Comparison of ENCODE assay signal across 19 cellular contexts in genomic region chr3:16148213-16148612, GRCh38. TPM values are rescaled to one million over a fixed set of nuclear protein-coding genes. Genes with fewer than 3 reads are reported as not detected.
DNase-seq lines count a peak whose midpoint lies in the region; ATAC-seq, FAIRE-seq and TF ChIP-seq lines count a peak whose summit lies in the region.
"Had no signal": no experiment of that assay in that cellular context is flagged by ENCODE, and none has a peak within 500 bp of the region (broad histone marks: within the 10 kb centered on the region; RNA-seq: fewer than 3 reads in every experiment).

No MANE protein-coding gene starts in this region.

- peaks cover 0 to 7% of the 10 kb centered on the region in 2 donors for H3K9me3 ChIP-seq in kidney (ENCODE audit: control insufficient read depth in 1 of 2, low read length in 2 of 2)
- no peaks in the 10 kb centered on the region for H3K9me3 ChIP-seq in colonic mucosa

- DNase-seq in left ventricle myocardium superior (no peak), left cardiac atrium (no peak), kidney (no peak), NCI-H2107 (lab: John Stamatoyannopoulos, UW) (no peak), colonic mucosa (no peak), NCI-H1930 (lab: John Stamatoyannopoulos, UW) (no peak)
- DNase-seq in stimulated activated effector memory CD8-positive, alpha-beta T cell treated with anti-CD3 and anti-CD28 coated beads, Interleukin-12 subunit alpha, Interleukin-12 subunit beta, amount 100 ng/mL, for 72 hours (ENCODE audit: low spot score in 2 of 2): no peak
- no peak for DNase-seq in activated naive CD8-positive, alpha-beta T cell treated with anti-CD3 and anti-CD28 coated beads for 36 hours
- DNase-seq: activated CD4-positive, alpha-beta T cell treated with anti-CD3 and anti-CD28 coated beads for 36 hours; activated effector memory CD4-positive, alpha-beta T cell treated with Interleukin-2 at 50 U/mL for 16 hours; amniotic stem cell; GOT3; hippocampal formation; KBM-7; NCI-H187; nephron progenitor cell had no signal

- H3K4me1 Mint-ChIP-seq in stimulated activated effector memory CD8-positive, alpha-beta T cell treated with anti-CD3 and anti-CD28 coated beads, Interleukin-12 subunit alpha, Interleukin-12 subunit beta, amount 100 ng/mL, for 72 hours: no peaks in the 10 kb centered on the region
- no peaks in the 10 kb centered on the region for H3K4me1 Mint-ChIP-seq in activated naive CD8-positive, alpha-beta T cell treated with anti-CD3 and anti-CD28 coated beads for 36 hours
- H3K4me1 Mint-ChIP-seq: nephron progenitor cell had no signal

- no peak overlapping the region for H3K4me3 ChIP-seq in kidney (ENCODE audit: low read length in 2 of 2)
- H3K4me3 ChIP-seq in colonic mucosa: no peak overlapping the region

- peak overlapping the region; percentile 60 for H3K27ac Mint-ChIP-seq in stimulated activated effector memory CD8-positive, alpha-beta T cell treated with anti-CD3 and anti-CD28 coated beads, Interleukin-12 subunit alpha, Interleukin-12 subunit beta, amount 100 ng/mL, for 72 hours
- H3K27ac Mint-ChIP-seq in activated naive CD8-positive, alpha-beta T cell treated with anti-CD3 and anti-CD28 coated beads for 36 hours: no peak overlapping the region
- H3K27ac Mint-ChIP-seq: activated CD4-positive, alpha-beta T cell treated with anti-CD3 and anti-CD28 coated beads for 36 hours; nephron progenitor cell had no signal

- H3K9ac ChIP-seq in kidney (ENCODE audit: low read length in 2 of 2) (no peak overlapping the region), colonic mucosa (ENCODE audit: low read depth in 2 of 2, low read length in 2 of 2) (no peak overlapping the region)

- FAIRE-seq in kidney (lab: Jason Lieb, UNC): no peak
- FAIRE-seq: keratinocyte had no signal

- no peaks in the 10 kb centered on the region for H3K36me3 ChIP-seq in kidney (ENCODE audit: control insufficient read depth in 1 of 2, insufficient read depth in 2 of 2, low read length in 2 of 2)
- H3K36me3 ChIP-seq in colonic mucosa: no peaks in the 10 kb centered on the region

- peaks cover 3% of the 10 kb centered on the region for H3K9me3 Mint-ChIP-seq in stimulated activated effector memory CD8-positive, alpha-beta T cell treated with anti-CD3 and anti-CD28 coated beads, Interleukin-12 subunit alpha, Interleukin-12 subunit beta, amount 100 ng/mL, for 72 hours
- H3K9me3 Mint-ChIP-seq in activated naive CD8-positive, alpha-beta T cell treated with anti-CD3 and anti-CD28 coated beads for 36 hours: peaks cover 12% of the 10 kb centered on the region

- H3K27me3 Mint-ChIP-seq in activated naive CD8-positive, alpha-beta T cell treated with anti-CD3 and anti-CD28 coated beads for 36 hours: no peaks in the 10 kb centered on the region
- H3K27me3 Mint-ChIP-seq: activated CD4-positive, alpha-beta T cell treated with anti-CD3 and anti-CD28 coated beads for 36 hours had no signal

- H3K4me3 Mint-ChIP-seq in stimulated activated effector memory CD8-positive, alpha-beta T cell treated with anti-CD3 and anti-CD28 coated beads, Interleukin-12 subunit alpha, Interleukin-12 subunit beta, amount 100 ng/mL, for 72 hours: no peak overlapping the region
- no peak overlapping the region for H3K4me3 Mint-ChIP-seq in activated naive CD8-positive, alpha-beta T cell treated with anti-CD3 and anti-CD28 coated beads for 36 hours
- H3K4me3 Mint-ChIP-seq: activated CD4-positive, alpha-beta T cell treated with anti-CD3 and anti-CD28 coated beads for 36 hours; nephron progenitor cell had no signal

- H3K4me1 ChIP-seq in kidney (ENCODE audit: control insufficient read depth in 1 of 2, insufficient read depth in 1 of 2, low read depth in 1 of 2, low read length in 2 of 2) (no peaks in the 10 kb centered on the region), colonic mucosa (no peaks in the 10 kb centered on the region)

- H3K27me3 ChIP-seq in colonic mucosa: no peaks in the 10 kb centered on the region

- intact Hi-C loops in left ventricle myocardium superior (cut with micrococcal nuclease): no loop called here
- intact Hi-C loops in left cardiac atrium (cut with DNase I): no loop called here
- intact Hi-C loops in kidney (cut with DNase I): no loop called here
- intact Hi-C loops in colonic mucosa (cut with DNase I): no loop called here

- ATAC-seq in left ventricle myocardium superior (peak; percentile 8), left cardiac atrium (no peak)
- no peak for ATAC-seq in stimulated activated effector memory CD8-positive, alpha-beta T cell treated with anti-CD3 and anti-CD28 coated beads, Interleukin-12 subunit alpha, Interleukin-12 subunit beta, amount 100 ng/mL, for 72 hours
- ATAC-seq: activated CD4-positive, alpha-beta T cell treated with anti-CD3 and anti-CD28 coated beads for 36 hours had no signal

- TF ChIP-seq CTCF in kidney (IDR thresholded peaks at IDR 0.05; ENCODE audit: borderline replicate concordance, extremely low read depth, insufficient read depth) (no peak), colonic mucosa (IDR thresholded peaks at IDR 0.05) (no peak)

- H3K27ac ChIP-seq in kidney (ENCODE audit: low read depth in 2 of 2, low read length in 2 of 2) (peak overlapping the region; percentile 18 to 42), colonic mucosa (no peak overlapping the region)
- H3K27ac ChIP-seq: C4-2B had no signal

- H3K36me3 Mint-ChIP-seq in stimulated activated effector memory CD8-positive, alpha-beta T cell treated with anti-CD3 and anti-CD28 coated beads, Interleukin-12 subunit alpha, Interleukin-12 subunit beta, amount 100 ng/mL, for 72 hours: no peaks in the 10 kb centered on the region
- H3K36me3 Mint-ChIP-seq in activated naive CD8-positive, alpha-beta T cell treated with anti-CD3 and anti-CD28 coated beads for 36 hours: no peaks in the 10 kb centered on the region

RNA-seq across cellular contexts. Expression of gene GALNT15, which starts 26.3 kb away (rescaled TPM):
- total RNA-seq in left ventricle myocardium superior: 7.0 TPM
- total RNA-seq in left cardiac atrium: 10 to 100 TPM; 11.1 to 26.5 TPM
- 39.9 TPM for total RNA-seq in kidney
- 5.5 TPM for polyA plus RNA-seq in kidney (ENCODE audit: insufficient read depth, low read depth, low replicate concordance)
- 1 to 10 TPM; 2.1 to 4.5 TPM for total RNA-seq in colonic mucosa
- total RNA-seq in activated naive CD8-positive, alpha-beta T cell treated with anti-CD3 and anti-CD28 coated beads for 36 hours: not detected
- total RNA-seq: activated CD4-positive, alpha-beta T cell treated with anti-CD3 and anti-CD28 coated beads for 36 hours; G401 had no signal
- polyA plus RNA-seq: keratinocyte had no signal
